Comparison of ENCODE assay signal across 16 cellular contexts in the genomic region with DNA sequence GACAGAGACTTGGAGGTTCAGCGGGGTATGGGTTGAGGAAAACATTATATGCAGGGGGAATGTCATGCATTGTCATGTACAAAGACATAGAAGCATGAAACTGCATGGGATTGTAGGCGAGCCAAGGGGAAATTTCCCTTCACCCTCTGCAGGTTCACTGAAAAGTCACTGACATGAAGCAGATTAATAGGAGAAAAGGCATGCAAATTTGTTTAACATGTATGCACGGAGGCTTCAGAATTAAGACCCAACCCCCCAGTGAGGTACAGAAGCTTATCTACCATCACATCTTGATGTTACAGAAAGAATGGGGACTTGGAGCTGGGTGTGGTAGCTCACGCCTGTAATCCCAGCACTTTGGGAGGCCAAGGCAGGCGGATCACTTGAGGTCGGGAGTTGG. TPM values are rescaled to one million over a fixed set of nuclear protein-coding genes. Genes with fewer than 3 reads are reported as not detected.
DNase-seq lines count a peak whose midpoint lies in the region; ATAC-seq and TF ChIP-seq lines count a peak whose summit lies in the region.
"Had no signal": no experiment of that assay in that cellular context is flagged by ENCODE, and none has a peak within 500 bp of the region (broad histone marks: within the 10 kb centered on the region; RNA-seq: fewer than 3 reads in every experiment).

No MANE protein-coding gene starts in this region.

- H3K36me3 ChIP-seq in left lung, result no peaks in the 10 kb centered on the region
- H3K36me3 ChIP-seq: BE2C had no signal

- H3K4me3 ChIP-seq in left lung, result no peak overlapping the region
- H3K4me3 ChIP-seq: GM23338 had no signal

- peaks cover 0 to 21% of the 10 kb centered on the region in 2 donors for H3K27me3 ChIP-seq in left lung

- H3K4me1 ChIP-seq in left lung, result no peaks in the 10 kb centered on the region
- H3K4me1 ChIP-seq: BE2C had no signal

- ATAC-seq in GM18868 (IDR thresholded peaks at IDR 0.05; ENCODE audit: unreplicated experiment) (peak; percentile 57), HG03432 (IDR thresholded peaks at IDR 0.05; ENCODE audit: unreplicated experiment) (peak; percentile 50), HG02610 (IDR thresholded peaks at IDR 0.05; ENCODE audit: unreplicated experiment) (no peak), left lung (no peak)
- ATAC-seq: GM23338 had no signal

- intact Hi-C loops in left lung (cut with DNase I), result no loop called here

- H3K9me3 ChIP-seq in left lung, result no peaks in the 10 kb centered on the region
- H3K9me3 ChIP-seq: BE2C had no signal

- TF ChIP-seq CTCF in left lung (IDR thresholded peaks at IDR 0.05), result no peak

- H3K27ac ChIP-seq in angular gyrus (ENCODE audit: low read depth, low read length) (peak overlapping the region; percentile 25), left lung (no peak overlapping the region)
- H3K27ac ChIP-seq: KMS-11 had no signal

- DNase-seq in NCI-H345 treated with DMSO at 0.1 percent for 48 hours (lab: John Stamatoyannopoulos, UW; ENCODE audit: unreplicated experiment) (no peak), left lung (no peak)
- DNase-seq: ACHN; BE2C; C1 segment of cervical spinal cord; CD4-positive, CD25-positive, alpha-beta regulatory T cell; CD8-positive, alpha-beta memory T cell; COR-L47; DMS 273 treated with DMSO at 0.1 percent for 48 hours had no signal

RNA-seq across cellular contexts. Expression of a gene that starts 18.5 kb away (rescaled TPM):
- total RNA-seq in left lung, result 1 to 10 TPM; 1.2 to 3.0 TPM
- total RNA-seq: GM23338, HT-29 had no signal

Comparison
In these comparisons a context has a peak if more than half of its experiments do, and no peak if none do; other contexts are left out.
1. ATAC-seq: peak in GM18868 (single experiment) and HG03432 (single experiment); none in HG02610 (single experiment) and left lung (single experiment).